ENCODE assay signal across 8 cellular contexts in the genomic region with DNA sequence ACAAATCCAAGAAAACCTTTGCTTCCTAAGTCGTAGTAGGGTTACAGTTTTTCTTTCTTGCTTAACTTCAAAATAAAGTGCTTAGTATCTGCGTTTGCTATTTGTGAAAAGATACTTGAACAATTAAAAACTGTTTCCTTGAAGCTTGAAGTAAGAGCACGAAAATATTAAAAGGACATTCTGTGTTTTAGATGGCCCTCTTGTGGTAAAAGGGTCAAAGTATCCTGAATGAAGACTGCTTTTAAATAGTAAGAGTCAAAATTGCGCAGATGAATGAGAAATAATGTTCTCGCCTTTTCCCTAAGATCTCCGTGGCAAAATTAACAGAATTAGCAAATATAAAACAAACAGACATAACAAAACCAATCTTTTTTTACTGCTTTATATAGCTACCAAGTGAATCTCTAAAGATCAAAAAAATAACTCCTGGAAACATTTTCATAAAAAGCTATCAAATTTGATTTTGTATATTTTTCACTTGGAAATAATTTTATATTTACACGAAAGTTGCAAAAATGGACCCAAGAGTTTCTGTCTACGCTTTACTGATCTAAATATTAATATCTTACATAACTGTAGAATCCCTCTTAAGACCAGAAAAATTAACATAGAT.
DNase-seq lines count a peak whose midpoint lies in the region; ATAC-seq, FAIRE-seq and TF ChIP-seq lines count a peak whose summit lies in the region.

No MANE protein-coding gene starts in this region.

- FAIRE-seq in GM18507 (lab: Jason Lieb, UNC) = peak; percentile 76

- DNase-seq in BJ (ENCODE audit: low read depth) (peak; percentile 21), GM18507 (ENCODE audit: extremely low spot score, insufficient read length, low read depth) (no peak), NCI-H226 (peak; percentile 11), body of pancreas (no peak), inferior parietal cortex (ENCODE audit: extremely low spot score) (peak; percentile 90), ecto neural progenitor cell (ENCODE audit: low spot score) (no peak)

- H3K36me3 ChIP-seq in BJ (ENCODE audit: control insufficient read depth, insufficient read depth, low read length) (peaks cover 2% of the 10 kb centered on the region; the same call in 1 of the 2 replicates), body of pancreas (replicated peaks in 1 of 2; ENCODE audit: insufficient read depth in 1 of 2, low read depth in 2 of 2) (peaks cover 0 to 3% of the 10 kb centered on the region in 2 donors), subcutaneous abdominal adipose tissue (ENCODE audit: control insufficient read depth in 5 of 5, insufficient read depth in 5 of 5, low read length in 5 of 5) (peaks cover 4 to 19% (median 11%) of the 10 kb centered on the region in 5 donors)

- intact Hi-C loops in body of pancreas (cut with DNase I) = no loop called here

- H3K4me1 ChIP-seq in body of pancreas (peaks cover 19% of the 10 kb centered on the region), subcutaneous abdominal adipose tissue (ENCODE audit: control insufficient read depth in 5 of 5, insufficient read depth in 5 of 5, low read length in 5 of 5) (peaks cover 2 to 44% (median 22%) of the 10 kb centered on the region in 5 donors)

- TF ChIP-seq CTCF in BJ (IDR thresholded peaks at IDR 0.05; ENCODE audit: insufficient read depth, low read depth, low read length) (peak; percentile 55), body of pancreas (IDR thresholded peaks at IDR 0.05) (peak; percentile 22 to 84 (median 80))

- H3K9me3 ChIP-seq in body of pancreas (no peaks in the 10 kb centered on the region), subcutaneous abdominal adipose tissue (ENCODE audit: control insufficient read depth in 5 of 5, low read length in 5 of 5) (no peaks in the 10 kb centered on the region)

- TF ChIP-seq POLR2A in body of pancreas (IDR thresholded peaks at IDR 0.05) = no peak

- H3K4me3 ChIP-seq in BJ (ENCODE audit: low read depth, low read length) (no peak overlapping the region), body of pancreas (no peak overlapping the region), subcutaneous abdominal adipose tissue (ENCODE audit: low read depth in 1 of 5, low read length in 5 of 5) (no peak overlapping the region)

- peak overlapping the region in 1 of 5 donors; percentile 32 for H3K9ac ChIP-seq in subcutaneous abdominal adipose tissue (ENCODE audit: low read length in 5 of 5)

- H3K27ac ChIP-seq in body of pancreas (no peak overlapping the region), subcutaneous abdominal adipose tissue (ENCODE audit: low read depth, low read length) (peak overlapping the region; percentile 20)

- ATAC-seq in body of pancreas (peak; percentile 65), GM18870 (IDR thresholded peaks at IDR 0.05; ENCODE audit: unreplicated experiment) (no peak)

- POLR2A ChIA-PET in BJ (lab: Charles Lee) = interaction anchor here (0.6 kb wide), 2 partner anchors 69 to 171 kb away, joined by 3 to 4 read pairs; no protein-coding TSS in a partner anchor

- CTCF ChIA-PET in BJ (lab: Yijun Ruan, JAX) = interaction anchor here (0.6 to 3.0 kb wide), 14 partner anchors 14 to 383 kb away, joined by 3 to 25 read pairs (median 4); no protein-coding TSS in a partner anchor

- WGBS in body of pancreas, 2 donors = 14 to 18% methylated on average over 8 of the region's 8 CpGs

- H3K27me3 ChIP-seq in BJ (ENCODE audit: control insufficient read depth, insufficient read depth, low read length) = no peaks in the 10 kb centered on the region
- H3K27me3 ChIP-seq in body of pancreas = no peaks in the 10 kb centered on the region
- H3K27me3 ChIP-seq in subcutaneous abdominal adipose tissue (ENCODE audit: control insufficient read depth in 5 of 5, insufficient read depth in 4 of 5, low read length in 5 of 5) = no peaks in the 10 kb centered on the region

Comparison
In these comparisons a context has a peak if more than half of its experiments do, and no peak if none do; other contexts are left out.
1. DNase-seq: peak in BJ (single experiment), NCI-H226 (single experiment) and inferior parietal cortex (single experiment); none in GM18507 (single experiment), body of pancreas (0 of 4) and ecto neural progenitor cell (single experiment).